ENCODE assay signal across 11 cellular contexts in genomic region chr4:76535603-76536380, GRCh38.
DNase-seq lines count a peak whose midpoint lies in the region; ATAC-seq and TF ChIP-seq lines count a peak whose summit lies in the region.
"Had no signal": no experiment of that assay in that cellular context is flagged by ENCODE, and none has a peak within 500 bp of the region (broad histone marks: within the 10 kb centered on the region; RNA-seq: fewer than 3 reads in every experiment).

No MANE protein-coding gene starts in this region.

- no peaks in the 10 kb centered on the region for H3K79me2 ChIP-seq in osteoblast (ENCODE audit: insufficient read depth, low read length)

- 71 to 72% methylated on average over 5 of the region's 5 CpGs for WGBS in body of pancreas, 2 donors

- H3K4me1 ChIP-seq in body of pancreas (peaks cover 25% of the 10 kb centered on the region), osteoblast (ENCODE audit: insufficient read depth, low read length) (peaks cover 23% of the 10 kb centered on the region)
- H3K4me1 ChIP-seq: esophagus squamous epithelium had no signal

- ATAC-seq in body of pancreas, result no peak
- ATAC-seq: sciatic nerve had no signal

- H3K36me3 ChIP-seq in body of pancreas (replicated peaks in 1 of 2; ENCODE audit: insufficient read depth in 1 of 2, low read depth in 2 of 2) (no peaks in the 10 kb centered on the region), osteoblast (ENCODE audit: insufficient read depth, low read length) (no peaks in the 10 kb centered on the region)
- H3K36me3 ChIP-seq: esophagus squamous epithelium had no signal

- no peaks in the 10 kb centered on the region for H4K20me1 ChIP-seq in osteoblast (ENCODE audit: insufficient read depth, low read length)

- DNase-seq in EL (peak; percentile 77), LHCN-M2 (ENCODE audit: low read depth) (peak; percentile 58), body of pancreas (no peak), osteoblast (ENCODE audit: insufficient read length, low spot score, missing footprints) (peak; percentile 8), superior temporal gyrus (ENCODE audit: extremely low spot score) (no peak), DMS 273 (lab: John Stamatoyannopoulos, UW; ENCODE audit: unreplicated experiment) (no peak), C1 segment of cervical spinal cord (lab: John Stamatoyannopoulos, UW) (no peak)
- DNase-seq: CD8-positive, alpha-beta memory T cell; esophagus squamous epithelium; NCI-H1694 treated with DMSO at 0.1 percent for 48 hours had no signal

- H3K4me2 ChIP-seq in osteoblast (ENCODE audit: insufficient read depth, low read length), result peak overlapping the region; percentile 66

- H3K27me3 ChIP-seq in body of pancreas, result no peaks in the 10 kb centered on the region
- no peaks in the 10 kb centered on the region for H3K27me3 ChIP-seq in osteoblast (ENCODE audit: insufficient read depth, low read length)
- H3K27me3 ChIP-seq: esophagus squamous epithelium had no signal

- TF ChIP-seq CTCF in body of pancreas (IDR thresholded peaks at IDR 0.05), result no peak
- TF ChIP-seq CTCF in osteoblast (IDR thresholded peaks at IDR 0.05; ENCODE audit: extremely low read depth, low read depth, low read length), result no peak

- no peak overlapping the region for H2AFZ ChIP-seq in osteoblast (ENCODE audit: low read length)

- intact Hi-C loops in body of pancreas (cut with DNase I), result no loop called here

- no peak for TF ChIP-seq POLR2A in body of pancreas (IDR thresholded peaks at IDR 0.05)

- H3K4me3 ChIP-seq in body of pancreas, result no peak overlapping the region
- H3K4me3 ChIP-seq in osteoblast (ENCODE audit: insufficient read depth, low read length), result peak overlapping the region; percentile 36
- H3K4me3 ChIP-seq: esophagus squamous epithelium had no signal

- no peaks in the 10 kb centered on the region for H3K9me3 ChIP-seq in body of pancreas
- no peaks in the 10 kb centered on the region for H3K9me3 ChIP-seq in osteoblast (ENCODE audit: low read depth, low read length)
- H3K9me3 ChIP-seq: esophagus squamous epithelium had no signal

- H3K27ac ChIP-seq in body of pancreas (peak overlapping the region in 3 of 4 donors; percentile 3 to 38 (median 5)), osteoblast (ENCODE audit: low read depth, low read length) (peak overlapping the region; percentile 54)
- H3K27ac ChIP-seq: esophagus squamous epithelium had no signal

Comparison
In these comparisons a context has a peak if more than half of its experiments do, and no peak if none do; other contexts are left out.
1. DNase-seq: peak in EL (single experiment), LHCN-M2 (single experiment) and osteoblast (single experiment); none in body of pancreas (0 of 4), superior temporal gyrus (single experiment), DMS 273 (single experiment) and C1 segment of cervical spinal cord (0 of 14).